Comparison of ENCODE assay signal across 12 cellular contexts in the genomic region with DNA sequence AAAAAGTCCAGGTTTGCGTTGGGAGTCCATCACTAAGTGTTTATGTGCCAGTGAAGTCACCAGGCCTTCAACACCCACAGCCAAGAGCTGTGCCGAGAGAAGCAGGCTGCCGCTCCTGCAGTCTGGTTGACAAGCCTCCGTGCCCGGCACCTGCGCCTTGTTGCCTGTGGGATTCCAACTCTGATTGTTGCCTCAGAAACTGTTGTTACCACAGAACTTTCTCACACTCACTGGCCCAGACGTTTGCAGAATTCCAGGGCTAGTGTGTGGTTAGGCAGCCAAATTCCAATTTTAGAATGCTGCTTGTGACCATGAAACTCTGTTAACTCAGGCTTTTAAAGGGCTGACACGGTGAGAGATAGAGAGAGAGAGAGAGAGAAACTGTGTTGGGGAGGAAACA.
DNase-seq lines count a peak whose midpoint lies in the region; ATAC-seq and TF ChIP-seq lines count a peak whose summit lies in the region.
"Had no signal": no experiment of that assay in that cellular context is flagged by ENCODE, and none has a peak within 500 bp of the region (broad histone marks: within the 10 kb centered on the region; RNA-seq: fewer than 3 reads in every experiment).

No MANE protein-coding gene starts in this region.

- peak; percentile 82 for DNase-seq in AG09309 (ENCODE audit: low read depth)
- DNase-seq in adipocyte (ENCODE audit: low read depth): peak; percentile 45
- DNase-seq in Right ventricle myocardium inferior (ENCODE audit: missing footprints): peak; percentile 89
- DNase-seq in occipital lobe (lab: John Stamatoyannopoulos, UW): peak; percentile 47
- no peak for DNase-seq in NCI-H128 (lab: John Stamatoyannopoulos, UW; ENCODE audit: unreplicated experiment)
- DNase-seq in hepatic stellate cell (ENCODE audit: low spot score): no peak
- no peak for DNase-seq in stimulated activated naive B cell treated with anti-CD40 and anti-IgM and Interleukin-4, amounts not matched to agents 10 μg/mL and 1 μg/mL and 100 μg/mL, for 72 hours
- DNase-seq in CD14-positive monocyte (ENCODE audit: low spot score): no peak
- DNase-seq: activated T-cell treated with anti-CD3 and anti-CD28 coated beads, Interleukin-2, amount 50 U/mL, for 4 hours; NCI-H187; spleen had no signal

- no peak for TF ChIP-seq CTCF in AG09309 (IDR thresholded peaks at IDR 0.05; ENCODE audit: control insufficient read depth, insufficient read depth, low read depth, low read length, missing control alignments)
- TF ChIP-seq CTCF in CD14-positive monocyte (IDR thresholded peaks at IDR 0.05): no peak

- peaks cover 0 to 16% of the 10 kb centered on the region in 2 donors for H3K27me3 Mint-ChIP-seq in stimulated activated naive B cell treated with anti-CD40 and anti-IgM and Interleukin-4, amounts not matched to agents 10 μg/mL and 1 μg/mL and 100 μg/mL, for 72 hours
- H3K27me3 Mint-ChIP-seq in CD14-positive monocyte (ENCODE audit: low read depth in 3 of 3): peaks cover 29 to 32% (median 30%) of the 10 kb centered on the region in 3 donors

- ATAC-seq in Right ventricle myocardium inferior: peak; percentile 94
- ATAC-seq in stimulated activated naive B cell treated with anti-CD40 and anti-IgM and Interleukin-4, amounts not matched to agents 10 μg/mL and 1 μg/mL and 100 μg/mL, for 72 hours (replicated peaks): no peak
- ATAC-seq: activated T-cell treated with anti-CD3 and anti-CD28 coated beads, Interleukin-2, amount 50 U/mL, for 4 hours had no signal

- no peak overlapping the region for H3K27ac Mint-ChIP-seq in stimulated activated naive B cell treated with anti-CD40 and anti-IgM and Interleukin-4, amounts not matched to agents 10 μg/mL and 1 μg/mL and 100 μg/mL, for 72 hours
- no peak overlapping the region for H3K27ac Mint-ChIP-seq in CD14-positive monocyte
- H3K27ac Mint-ChIP-seq: B cell had no signal

- H3K9ac ChIP-seq in adipocyte (ENCODE audit: low read length): no peak overlapping the region

- no peak overlapping the region for H3K4me3 Mint-ChIP-seq in stimulated activated naive B cell treated with anti-CD40 and anti-IgM and Interleukin-4, amounts not matched to agents 10 μg/mL and 1 μg/mL and 100 μg/mL, for 72 hours
- H3K4me3 Mint-ChIP-seq in CD14-positive monocyte: peak overlapping the region in 1 of 2 donors; percentile 9
- H3K4me3 Mint-ChIP-seq: activated T-cell treated with anti-CD3 and anti-CD28 coated beads, Interleukin-2, amount 50 U/mL, for 4 hours; B cell had no signal

- intact Hi-C loops in Right ventricle myocardium inferior (cut with DNase I): loop anchor here (2.0 kb wide), 1 partner anchor 48 kb away; no protein-coding TSS in a partner anchor
- intact Hi-C loops in CD14-positive monocyte (cut with micrococcal nuclease): no loop called here

- H3K9me3 Mint-ChIP-seq in stimulated activated naive B cell treated with anti-CD40 and anti-IgM and Interleukin-4, amounts not matched to agents 10 μg/mL and 1 μg/mL and 100 μg/mL, for 72 hours: peaks cover 0 to 2% of the 10 kb centered on the region in 2 donors
- peaks cover 0 to 4% (median 0%) of the 10 kb centered on the region in 7 donors for H3K9me3 Mint-ChIP-seq in CD14-positive monocyte
- H3K9me3 Mint-ChIP-seq: activated T-cell treated with anti-CD3 and anti-CD28 coated beads, Interleukin-2, amount 50 U/mL, for 4 hours had no signal

- H3K4me3 ChIP-seq in AG09309 (ENCODE audit: control insufficient read depth, low read depth, low read length) (no peak overlapping the region), adipocyte (ENCODE audit: low read length) (peak overlapping the region; percentile 1)
- H3K4me3 ChIP-seq: spleen had no signal

- H3K36me3 Mint-ChIP-seq in stimulated activated naive B cell treated with anti-CD40 and anti-IgM and Interleukin-4, amounts not matched to agents 10 μg/mL and 1 μg/mL and 100 μg/mL, for 72 hours: no peaks in the 10 kb centered on the region
- H3K36me3 Mint-ChIP-seq in CD14-positive monocyte: no peaks in the 10 kb centered on the region

- no peaks in the 10 kb centered on the region for H3K27me3 ChIP-seq in adipocyte (replicated peaks; ENCODE audit: control insufficient read depth, insufficient read depth, low read length)

- H3K4me1 Mint-ChIP-seq in stimulated activated naive B cell treated with anti-CD40 and anti-IgM and Interleukin-4, amounts not matched to agents 10 μg/mL and 1 μg/mL and 100 μg/mL, for 72 hours: peaks cover 1 to 5% of the 10 kb centered on the region in 2 donors
- peaks cover 9% of the 10 kb centered on the region for H3K4me1 Mint-ChIP-seq in CD14-positive monocyte
- H3K4me1 Mint-ChIP-seq: B cell had no signal

- H3K36me3 ChIP-seq in adipocyte (ENCODE audit: control insufficient read depth, insufficient read depth, low read length, severe bottlenecking): no peaks in the 10 kb centered on the region
- H3K36me3 ChIP-seq: spleen had no signal

- H3K9me3 ChIP-seq in adipocyte (ENCODE audit: control insufficient read depth, low read length): no peaks in the 10 kb centered on the region
- H3K9me3 ChIP-seq: spleen had no signal

- peaks cover 7% of the 10 kb centered on the region for H3K4me1 ChIP-seq in adipocyte (ENCODE audit: control insufficient read depth, insufficient read depth, low read length)

Comparison
In these comparisons a context has a peak if more than half of its experiments do, and no peak if none do; other contexts are left out.
1. DNase-seq: peak in AG09309 (single experiment), adipocyte (single experiment), Right ventricle myocardium inferior (single experiment) and occipital lobe (single experiment); none in NCI-H128 (single experiment), hepatic stellate cell (single experiment), stimulated activated naive B cell treated with anti-CD40 and anti-IgM and Interleukin-4, amounts not matched to agents 10 μg/mL and 1 μg/mL and 100 μg/mL, for 72 hours (single experiment) and CD14-positive monocyte (single experiment).